In the genomic region with DNA sequence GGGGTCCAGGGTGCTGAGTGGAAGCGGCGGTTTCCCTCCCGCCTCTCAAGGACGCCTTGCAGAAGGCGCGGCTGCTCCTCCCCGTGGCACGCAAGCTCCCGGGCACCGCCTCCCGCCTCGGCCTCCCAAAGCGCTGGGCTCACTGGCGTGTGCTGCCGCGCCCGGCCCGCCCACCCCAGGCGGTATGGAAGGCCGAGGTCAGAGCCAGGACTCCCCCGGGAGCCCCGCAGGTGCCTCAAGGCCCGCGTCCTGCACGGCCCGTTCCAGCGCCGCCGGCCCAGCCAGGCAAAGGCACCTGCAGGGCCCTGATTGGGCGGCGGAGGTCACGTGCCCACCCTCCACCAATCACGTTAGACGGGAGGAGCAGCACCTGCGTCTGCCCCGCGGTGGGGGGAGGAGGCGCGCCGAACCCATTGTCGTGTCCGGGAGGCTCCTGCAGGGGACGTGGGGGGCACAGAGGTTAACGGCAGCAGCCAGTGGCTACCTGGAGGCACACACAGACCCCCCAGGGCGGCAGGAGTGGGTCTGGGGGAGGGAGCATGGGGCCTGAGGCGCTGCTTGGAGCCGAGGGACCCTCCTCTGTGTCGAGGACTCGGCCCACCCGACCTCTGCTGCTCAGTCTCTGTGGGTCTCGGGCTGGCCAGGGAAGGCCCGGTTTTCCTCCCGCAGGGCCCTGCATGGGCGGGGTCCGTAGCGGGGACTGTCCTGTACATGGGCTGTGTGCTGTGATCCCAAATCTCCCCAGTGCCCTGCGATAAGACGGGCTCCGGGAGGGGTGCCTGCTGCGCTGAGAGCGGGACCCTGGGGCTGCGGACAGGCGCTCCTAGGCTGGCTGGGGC, we compare ENCODE assay signal across 1 cellular context.
TF ChIP-seq lines count a peak whose summit lies in the region.

No MANE protein-coding gene starts in this region.

TF ChIP-seq in HepG2, 621 proteins besides CTCF, POLR2A, EP300 and RAD21 (continued from another document and continues in another):
- TF ChIP-seq, protein P1, sequence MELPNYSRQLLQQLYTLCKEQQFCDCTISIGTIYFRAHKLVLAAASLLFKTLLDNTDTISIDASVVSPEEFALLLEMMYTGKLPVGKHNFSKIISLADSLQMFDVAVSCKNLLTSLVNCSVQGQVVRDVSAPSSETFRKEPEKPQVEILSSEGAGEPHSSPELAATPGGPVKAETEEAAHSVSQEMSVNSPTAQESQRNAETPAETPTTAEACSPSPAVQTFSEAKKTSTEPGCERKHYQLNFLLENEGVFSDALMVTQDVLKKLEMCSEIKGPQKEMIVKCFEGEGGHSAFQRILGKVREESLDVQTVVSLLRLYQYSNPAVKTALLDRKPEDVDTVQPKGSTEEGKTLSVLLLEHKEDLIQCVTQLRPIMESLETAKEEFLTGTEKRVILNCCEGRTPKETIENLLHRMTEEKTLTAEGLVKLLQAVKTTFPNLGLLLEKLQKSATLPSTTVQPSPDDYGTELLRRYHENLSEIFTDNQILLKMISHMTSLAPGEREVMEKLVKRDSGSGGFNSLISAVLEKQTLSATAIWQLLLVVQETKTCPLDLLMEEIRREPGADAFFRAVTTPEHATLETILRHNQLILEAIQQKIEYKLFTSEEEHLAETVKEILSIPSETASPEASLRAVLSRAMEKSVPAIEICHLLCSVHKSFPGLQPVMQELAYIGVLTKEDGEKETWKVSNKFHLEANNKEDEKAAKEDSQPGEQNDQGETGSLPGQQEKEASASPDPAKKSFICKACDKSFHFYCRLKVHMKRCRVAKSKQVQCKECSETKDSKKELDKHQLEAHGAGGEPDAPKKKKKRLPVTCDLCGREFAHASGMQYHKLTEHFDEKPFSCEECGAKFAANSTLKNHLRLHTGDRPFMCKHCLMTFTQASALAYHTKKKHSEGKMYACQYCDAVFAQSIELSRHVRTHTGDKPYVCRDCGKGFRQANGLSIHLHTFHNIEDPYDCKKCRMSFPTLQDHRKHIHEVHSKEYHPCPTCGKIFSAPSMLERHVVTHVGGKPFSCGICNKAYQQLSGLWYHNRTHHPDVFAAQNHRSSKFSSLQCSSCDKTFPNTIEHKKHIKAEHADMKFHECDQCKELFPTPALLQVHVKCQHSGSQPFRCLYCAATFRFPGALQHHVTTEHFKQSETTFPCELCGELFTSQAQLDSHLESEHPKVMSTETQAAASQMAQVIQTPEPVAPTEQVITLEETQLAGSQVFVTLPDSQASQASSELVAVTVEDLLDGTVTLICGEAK (IDR thresholded peaks at IDR 0.05) = no peak
- TF ChIP-seq, protein P1 (CRISPR knock-in tag; IDR thresholded peaks at IDR 0.05) = peak; percentile 46; the same call in 1 of the 2 replicates
- peak; percentile 72 for TF ChIP-seq HOXA3 (CRISPR knock-in tag; IDR thresholded peaks at IDR 0.05)
- TF ChIP-seq ZNF296 (CRISPR knock-in tag; conservative IDR thresholded peaks at IDR 0.05) = no peak
- no peak for TF ChIP-seq NFKBIZ (CRISPR knock-in tag; IDR thresholded peaks at IDR 0.05)
- TF ChIP-seq SMYD3 (CRISPR knock-in tag; IDR thresholded peaks at IDR 0.05) = no peak
- no peak for TF ChIP-seq ZNF225 (CRISPR knock-in tag; IDR thresholded peaks at IDR 0.05)
- no peak for TF ChIP-seq ZFP37 (CRISPR knock-in tag; IDR thresholded peaks at IDR 0.05; ENCODE audit: borderline replicate concordance)
- no peak for TF ChIP-seq PLRG1 (conservative IDR thresholded peaks at IDR 0.05)
- peak; percentile 45 for TF ChIP-seq TEAD3 (CRISPR knock-in tag; optimal IDR thresholded peaks at IDR 0.05; ENCODE audit: borderline replicate concordance)
- no peak for TF ChIP-seq SRF (IDR thresholded peaks at IDR 0.05; ENCODE audit: low read depth, low read length)
- TF ChIP-seq NFATC3 (CRISPR knock-in tag; IDR thresholded peaks at IDR 0.05) = no peak
- 0 out of 2 replicates have a peak, but pooled peaks have one; percentile 30 for TF ChIP-seq ZNF800 (CRISPR knock-in tag; IDR thresholded peaks at IDR 0.05)
- TF ChIP-seq ZNF766 (CRISPR knock-in tag; IDR thresholded peaks at IDR 0.05; ENCODE audit: borderline replicate concordance) = peak; percentile 26; the same call in 1 of the 2 replicates
- no peak for TF ChIP-seq HDAC6 (IDR thresholded peaks at IDR 0.05; ENCODE audit: low read depth, low read length)
- no peak for TF ChIP-seq ZNF850 (CRISPR knock-in tag; conservative IDR thresholded peaks at IDR 0.05)
- TF ChIP-seq, protein P2, sequence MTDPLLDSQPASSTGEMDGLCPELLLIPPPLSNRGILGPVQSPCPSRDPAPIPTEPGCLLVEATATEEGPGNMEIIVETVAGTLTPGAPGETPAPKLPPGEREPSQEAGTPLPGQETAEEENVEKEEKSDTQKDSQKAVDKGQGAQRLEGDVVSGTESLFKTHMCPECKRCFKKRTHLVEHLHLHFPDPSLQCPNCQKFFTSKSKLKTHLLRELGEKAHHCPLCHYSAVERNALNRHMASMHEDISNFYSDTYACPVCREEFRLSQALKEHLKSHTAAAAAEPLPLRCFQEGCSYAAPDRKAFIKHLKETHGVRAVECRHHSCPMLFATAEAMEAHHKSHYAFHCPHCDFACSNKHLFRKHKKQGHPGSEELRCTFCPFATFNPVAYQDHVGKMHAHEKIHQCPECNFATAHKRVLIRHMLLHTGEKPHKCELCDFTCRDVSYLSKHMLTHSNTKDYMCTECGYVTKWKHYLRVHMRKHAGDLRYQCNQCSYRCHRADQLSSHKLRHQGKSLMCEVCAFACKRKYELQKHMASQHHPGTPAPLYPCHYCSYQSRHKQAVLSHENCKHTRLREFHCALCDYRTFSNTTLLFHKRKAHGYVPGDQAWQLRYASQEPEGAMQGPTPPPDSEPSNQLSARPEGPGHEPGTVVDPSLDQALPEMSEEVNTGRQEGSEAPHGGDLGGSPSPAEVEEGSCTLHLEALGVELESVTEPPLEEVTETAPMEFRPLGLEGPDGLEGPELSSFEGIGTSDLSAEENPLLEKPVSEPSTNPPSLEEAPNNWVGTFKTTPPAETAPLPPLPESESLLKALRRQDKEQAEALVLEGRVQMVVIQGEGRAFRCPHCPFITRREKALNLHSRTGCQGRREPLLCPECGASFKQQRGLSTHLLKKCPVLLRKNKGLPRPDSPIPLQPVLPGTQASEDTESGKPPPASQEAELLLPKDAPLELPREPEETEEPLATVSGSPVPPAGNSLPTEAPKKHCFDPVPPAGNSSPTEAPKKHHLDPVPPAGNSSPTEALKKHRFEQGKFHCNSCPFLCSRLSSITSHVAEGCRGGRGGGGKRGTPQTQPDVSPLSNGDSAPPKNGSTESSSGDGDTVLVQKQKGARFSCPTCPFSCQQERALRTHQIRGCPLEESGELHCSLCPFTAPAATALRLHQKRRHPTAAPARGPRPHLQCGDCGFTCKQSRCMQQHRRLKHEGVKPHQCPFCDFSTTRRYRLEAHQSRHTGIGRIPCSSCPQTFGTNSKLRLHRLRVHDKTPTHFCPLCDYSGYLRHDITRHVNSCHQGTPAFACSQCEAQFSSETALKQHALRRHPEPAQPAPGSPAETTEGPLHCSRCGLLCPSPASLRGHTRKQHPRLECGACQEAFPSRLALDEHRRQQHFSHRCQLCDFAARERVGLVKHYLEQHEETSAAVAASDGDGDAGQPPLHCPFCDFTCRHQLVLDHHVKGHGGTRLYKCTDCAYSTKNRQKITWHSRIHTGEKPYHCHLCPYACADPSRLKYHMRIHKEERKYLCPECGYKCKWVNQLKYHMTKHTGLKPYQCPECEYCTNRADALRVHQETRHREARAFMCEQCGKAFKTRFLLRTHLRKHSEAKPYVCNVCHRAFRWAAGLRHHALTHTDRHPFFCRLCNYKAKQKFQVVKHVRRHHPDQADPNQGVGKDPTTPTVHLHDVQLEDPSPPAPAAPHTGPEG (CRISPR knock-in tag; IDR thresholded peaks at IDR 0.05) = no peak
- TF ChIP-seq ZNF7 (CRISPR knock-in tag; IDR thresholded peaks at IDR 0.05) = no peak
- no peak for TF ChIP-seq ZSCAN20 (CRISPR knock-in tag; IDR thresholded peaks at IDR 0.05; ENCODE audit: borderline replicate concordance)
- TF ChIP-seq ZNF329 (CRISPR knock-in tag; IDR thresholded peaks at IDR 0.05; ENCODE audit: low read depth) = peak; percentile 86; the same call in 1 of the 2 replicates
- peak; percentile 80 for TF ChIP-seq BRD4 (CRISPR knock-in tag; IDR thresholded peaks at IDR 0.05)
- TF ChIP-seq ZNF788 (CRISPR knock-in tag; IDR thresholded peaks at IDR 0.05; ENCODE audit: borderline replicate concordance) = peak; percentile 60; the same call in 1 of the 2 replicates
- TF ChIP-seq ZSCAN21 (CRISPR knock-in tag; IDR thresholded peaks at IDR 0.05; ENCODE audit: borderline replicate concordance) = peak; percentile 57; the same call in 1 of the 2 replicates
- 0 out of 2 replicates have a peak, but pooled peaks have one; percentile 10 for TF ChIP-seq ZBTB14 (CRISPR knock-in tag; IDR thresholded peaks at IDR 0.05)
- no peak for TF ChIP-seq SP140L (CRISPR knock-in tag; IDR thresholded peaks at IDR 0.05; ENCODE audit: borderline replicate concordance)
- TF ChIP-seq HOXA7 (CRISPR knock-in tag; IDR thresholded peaks at IDR 0.05) = no peak
- TF ChIP-seq, protein P3, sequence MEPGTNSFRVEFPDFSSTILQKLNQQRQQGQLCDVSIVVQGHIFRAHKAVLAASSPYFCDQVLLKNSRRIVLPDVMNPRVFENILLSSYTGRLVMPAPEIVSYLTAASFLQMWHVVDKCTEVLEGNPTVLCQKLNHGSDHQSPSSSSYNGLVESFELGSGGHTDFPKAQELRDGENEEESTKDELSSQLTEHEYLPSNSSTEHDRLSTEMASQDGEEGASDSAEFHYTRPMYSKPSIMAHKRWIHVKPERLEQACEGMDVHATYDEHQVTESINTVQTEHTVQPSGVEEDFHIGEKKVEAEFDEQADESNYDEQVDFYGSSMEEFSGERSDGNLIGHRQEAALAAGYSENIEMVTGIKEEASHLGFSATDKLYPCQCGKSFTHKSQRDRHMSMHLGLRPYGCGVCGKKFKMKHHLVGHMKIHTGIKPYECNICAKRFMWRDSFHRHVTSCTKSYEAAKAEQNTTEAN (CRISPR knock-in tag; conservative IDR thresholded peaks at IDR 0.05) = peak; percentile 68; the same call in 1 of the 2 replicates
- no peak for TF ChIP-seq ZSCAN30 (CRISPR knock-in tag; IDR thresholded peaks at IDR 0.05)
- peak; percentile 75 for TF ChIP-seq SOX5 (CRISPR knock-in tag; IDR thresholded peaks at IDR 0.05; ENCODE audit: borderline replicate concordance)
- no peak for TF ChIP-seq ZNF720 (CRISPR knock-in tag; IDR thresholded peaks at IDR 0.05)
- no peak for TF ChIP-seq U2AF2 (IDR thresholded peaks at IDR 0.05; ENCODE audit: low read depth, low read length)
- no peak for TF ChIP-seq EZH2 (conservative IDR thresholded peaks at IDR 0.05; ENCODE audit: low read depth, low read length)
- TF ChIP-seq, protein P4, sequence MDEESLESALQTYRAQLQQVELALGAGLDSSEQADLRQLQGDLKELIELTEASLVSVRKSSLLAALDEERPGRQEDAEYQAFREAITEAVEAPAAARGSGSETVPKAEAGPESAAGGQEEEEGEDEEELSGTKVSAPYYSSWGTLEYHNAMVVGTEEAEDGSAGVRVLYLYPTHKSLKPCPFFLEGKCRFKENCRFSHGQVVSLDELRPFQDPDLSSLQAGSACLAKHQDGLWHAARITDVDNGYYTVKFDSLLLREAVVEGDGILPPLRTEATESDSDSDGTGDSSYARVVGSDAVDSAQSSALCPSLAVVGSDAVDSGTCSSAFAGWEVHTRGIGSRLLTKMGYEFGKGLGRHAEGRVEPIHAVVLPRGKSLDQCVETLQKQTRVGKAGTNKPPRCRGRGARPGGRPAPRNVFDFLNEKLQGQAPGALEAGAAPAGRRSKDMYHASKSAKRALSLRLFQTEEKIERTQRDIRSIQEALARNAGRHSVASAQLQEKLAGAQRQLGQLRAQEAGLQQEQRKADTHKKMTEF (CRISPR knock-in tag; IDR thresholded peaks at IDR 0.05) = peak; percentile 80
- TF ChIP-seq KLF12 (CRISPR knock-in tag; IDR thresholded peaks at IDR 0.05; ENCODE audit: borderline replicate concordance) = no peak
- no peak for TF ChIP-seq FOXK1 (CRISPR knock-in tag; IDR thresholded peaks at IDR 0.05; ENCODE audit: borderline replicate concordance, low read depth)
- 0 out of 2 replicates have a peak, but pooled peaks have one; percentile 6 for TF ChIP-seq ETV6 (CRISPR knock-in tag; conservative IDR thresholded peaks at IDR 0.05)
